Comparison of ENCODE assay signal across 28 cellular contexts in the genomic region with DNA sequence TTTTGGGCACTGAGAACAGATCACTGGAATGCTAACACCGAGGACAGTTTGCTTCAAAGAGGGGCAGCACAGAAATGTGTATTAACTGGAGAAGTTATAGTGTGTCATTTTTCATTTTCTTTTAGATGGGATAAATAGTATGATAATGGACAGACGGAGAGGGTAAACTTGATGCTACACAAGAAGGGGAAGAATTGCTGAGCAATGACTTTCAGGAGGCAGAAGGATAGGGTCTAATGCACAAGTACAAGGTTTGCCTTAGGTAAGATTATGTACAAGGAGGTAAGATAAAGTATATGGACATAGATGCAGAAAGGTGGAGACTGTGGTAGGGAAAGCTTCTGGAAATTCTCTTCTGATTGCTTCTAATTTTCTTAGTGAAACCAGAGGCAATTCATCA.
"Had no signal": no experiment of that assay in that cellular context is flagged by ENCODE, and none has a peak within 500 bp of the region (broad histone marks: within the 10 kb centered on the region; RNA-seq: fewer than 3 reads in every experiment).

No MANE protein-coding gene starts in this region.

- DNase-seq: colonic mucosa; cortex of kidney; dermis blood vessel endothelial cell; dorsolateral prefrontal cortex; effector CD4-positive, alpha-beta T cell; effector CD8-positive, alpha-beta T cell; effector memory CD4-positive, alpha-beta T cell; effector memory CD8-positive, alpha-beta T cell; endodermal cell; erythroblast; esophagus squamous epithelium; foreskin fibroblast; foreskin keratinocyte; foreskin melanocyte; gastrocnemius medialis; glutamatergic neuron; head of caudate nucleus; heart left ventricle; heart right ventricle had no signal

- H3K9me3 ChIP-seq: colonic mucosa, esophagus squamous epithelium, gastrocnemius medialis, gastroesophageal sphincter had no signal

- H3K27ac ChIP-seq: colonic mucosa, coronary artery, dorsolateral prefrontal cortex, epithelial cell of prostate, esophagus muscularis mucosa, esophagus squamous epithelium, foreskin keratinocyte, gastrocnemius medialis, gastroesophageal sphincter, heart left ventricle, heart right ventricle had no signal

- H3K4me3 ChIP-seq: colonic mucosa, coronary artery, dorsolateral prefrontal cortex, esophagus muscularis mucosa, esophagus squamous epithelium, gastrocnemius medialis, gastroesophageal sphincter, heart left ventricle, heart right ventricle had no signal

- H3K36me3 ChIP-seq: colonic mucosa, esophagus muscularis mucosa, esophagus squamous epithelium, gastrocnemius medialis, gastroesophageal sphincter, heart left ventricle, heart right ventricle had no signal

- H3K4me1 ChIP-seq: colonic mucosa, esophagus muscularis mucosa, esophagus squamous epithelium, foreskin keratinocyte, gastrocnemius medialis, gastroesophageal sphincter, heart left ventricle, heart right ventricle had no signal

- ATAC-seq: effector memory CD8-positive, alpha-beta T cell; esophagus mucosa; foreskin keratinocyte; gastrocnemius medialis; gastroesophageal sphincter; heart left ventricle; heart right ventricle had no signal

- H3K27me3 ChIP-seq: colonic mucosa, dorsolateral prefrontal cortex, esophagus muscularis mucosa, esophagus squamous epithelium, gastrocnemius medialis, gastroesophageal sphincter, heart left ventricle, heart right ventricle had no signal

- FAIRE-seq: colon, endometrium, endothelial cell of umbilical vein, frontal cortex had no signal
